15 cellular contexts compared by ENCODE assay signal in genomic region chr18:70182548-70182947, GRCh38. TPM values are rescaled to one million over a fixed set of nuclear protein-coding genes. Genes with fewer than 3 reads are reported as not detected.
A peak's percentile ranks its signal among the peaks of the same experiment; 100 is the strongest.
DNase-seq lines count a peak whose midpoint lies in the region; ATAC-seq and TF ChIP-seq lines count a peak whose summit lies in the region.
"Had no signal": no experiment of that assay in that cellular context is flagged by ENCODE, and none has a peak within 500 bp of the region (broad histone marks: within the 10 kb centered on the region; RNA-seq: fewer than 3 reads in every experiment).

No MANE protein-coding gene starts in this region.

- H3K9ac ChIP-seq in HCT116 (ENCODE audit: low read length) (peak overlapping the region; percentile 57; the same call in 1 of the 2 replicates), fibroblast of lung (ENCODE audit: insufficient read depth, low read length) (no peak overlapping the region)

- H3K4me2 ChIP-seq in HCT116 (ENCODE audit: low read length): peak overlapping the region; percentile 52; the same call in 1 of the 2 replicates
- peak overlapping the region; percentile 23 for H3K4me2 ChIP-seq in fibroblast of lung (ENCODE audit: extremely low read depth, insufficient read depth, low read length)

- peak overlapping the region; percentile 97; the same call in 1 of the 2 replicates for H3K27ac ChIP-seq in HCT116 (ENCODE audit: low read depth, low read length)
- H3K27ac ChIP-seq in Panc1 (ENCODE audit: low read length): peak overlapping the region; percentile 77; the same call in 1 of the 2 replicates
- peak overlapping the region; percentile 29 for H3K27ac ChIP-seq in fibroblast of lung (ENCODE audit: insufficient read depth, low read length)
- H3K27ac ChIP-seq in spleen: no peak overlapping the region

- peaks cover 0 to 13% of the 10 kb centered on the region in 2 experiments; a peak in 2 of 4 replicates for H3K36me3 ChIP-seq in HCT116 (ENCODE audit: control insufficient read depth in 1 of 2, insufficient read depth in 2 of 2, low read length in 2 of 2)
- H3K36me3 ChIP-seq in Panc1 (ENCODE audit: control insufficient read depth, insufficient read depth, low read length): peaks cover 4% of the 10 kb centered on the region; the same call in 1 of the 2 replicates
- no peaks in the 10 kb centered on the region for H3K36me3 ChIP-seq in fibroblast of lung (ENCODE audit: control insufficient read depth, insufficient read depth, low read length)
- H3K36me3 ChIP-seq in spleen: peaks cover 0 to 57% (median 23%) of the 10 kb centered on the region in 6 donors

- POLR2A ChIA-PET in HCT116 (lab: Charles Lee) (interaction anchor here (0.9 kb wide), 1 partner anchor 13 kb away, joined by 3 read pairs; no protein-coding TSS in a partner anchor), Panc1 (lab: Charles Lee) (no interaction called here), HEK293T (lab: Yijun Ruan, JAX) (no interaction called here)

- H2AFZ ChIP-seq in HCT116 (ENCODE audit: low read depth, low read length, poor library complexity, severe bottlenecking): no peak overlapping the region
- no peak overlapping the region for H2AFZ ChIP-seq in fibroblast of lung (ENCODE audit: low read length)

- H3K36me3 Mint-ChIP-seq in chondrocyte (ENCODE audit: low read depth): no peaks in the 10 kb centered on the region

- TF ChIP-seq POLR2A in HCT116 (IDR thresholded peaks at IDR 0.05; ENCODE audit: borderline replicate concordance, extremely low read depth, insufficient read depth, insufficient read length): no peak
- TF ChIP-seq POLR2A in spleen (IDR thresholded peaks at IDR 0.05): no peak

- H3K9me3 ChIP-seq in HCT116 (ENCODE audit: control insufficient read depth in 1 of 2, insufficient read depth in 1 of 2, low read depth in 1 of 2, low read length in 2 of 2) (no peaks in the 10 kb centered on the region), Panc1 (ENCODE audit: control insufficient read depth, insufficient read depth, low read depth, low read length) (no peaks in the 10 kb centered on the region), fibroblast of lung (ENCODE audit: control insufficient read depth, insufficient read depth, low read depth, low read length) (no peaks in the 10 kb centered on the region), spleen (no peaks in the 10 kb centered on the region)

- H3K4me1 ChIP-seq in HCT116 (ENCODE audit: control insufficient read depth in 1 of 2, insufficient read depth in 2 of 2, low read length in 2 of 2): peaks cover 53 to 64% of the 10 kb centered on the region in 2 experiments
- H3K4me1 ChIP-seq in Panc1 (ENCODE audit: control insufficient read depth, insufficient read depth, low read length): peaks cover 22% of the 10 kb centered on the region
- H3K4me1 ChIP-seq in fibroblast of lung (ENCODE audit: control insufficient read depth, extremely low read depth, insufficient read depth, low read length): peaks cover 11% of the 10 kb centered on the region
- H3K4me1 ChIP-seq in spleen: no peaks in the 10 kb centered on the region

- intact Hi-C loops in HCT116 (cut with micrococcal nuclease): loop anchor here (5.0 kb wide), 3 partner anchors 110 to 250 kb away; no protein-coding TSS in a partner anchor
- intact Hi-C loops in Panc1 (cut with micrococcal nuclease; ENCODE audit: unreplicated experiment): no loop called here
- intact Hi-C loops in spleen (cut with DNase I; ENCODE audit: low total_unique reads): no loop called here

- no peak for TF ChIP-seq RAD21 in HCT116 (IDR thresholded peaks at IDR 0.05; ENCODE audit: low read depth)

- no peak overlapping the region for H3K4me3 ChIP-seq in HCT116 (replicated peaks in 1 of 2; ENCODE audit: low read depth in 1 of 2, low read length in 2 of 2)
- H3K4me3 ChIP-seq in Panc1 (ENCODE audit: low read depth in 2 of 2, low read length in 2 of 2): no peak overlapping the region
- H3K4me3 ChIP-seq in fibroblast of lung (replicated peaks in 1 of 4; ENCODE audit: control extremely low read depth in 1 of 4, insufficient read depth in 1 of 4, low read depth in 3 of 4, low read length in 4 of 4): no peak overlapping the region
- H3K4me3 ChIP-seq in spleen: no peak overlapping the region

- peaks cover 73% of the 10 kb centered on the region for H3K79me2 ChIP-seq in HCT116 (ENCODE audit: insufficient read depth, low read length)
- H3K79me2 ChIP-seq in fibroblast of lung (ENCODE audit: control insufficient read depth, insufficient read depth, low read length): peaks cover 3% of the 10 kb centered on the region

- H3K9me2 ChIP-seq in HCT116 (ENCODE audit: insufficient read depth): no peaks in the 10 kb centered on the region

- TF ChIP-seq CTCF in HCT116 (IDR thresholded peaks at IDR 0.05 in 2 of 3, conservative IDR thresholded peaks at IDR 0.05 in 1 of 3; ENCODE audit: borderline replicate concordance in 1 of 3, insufficient read depth in 1 of 3, low read depth in 2 of 3, low read length in 2 of 3) (no peak), Panc1 (IDR thresholded peaks at IDR 0.05) (no peak), fibroblast of lung (conservative IDR thresholded peaks at IDR 0.05 in 1 of 2, IDR thresholded peaks at IDR 0.05 in 1 of 2; ENCODE audit: low read depth in 1 of 2, low read length in 2 of 2) (no peak), chondrocyte (IDR thresholded peaks at IDR 0.05) (no peak), spleen (IDR thresholded peaks at IDR 0.05 in 8 of 11, conservative IDR thresholded peaks at IDR 0.05 in 3 of 11) (no peak)

- in situ Hi-C loops in Panc1 (cut with HindIII; ENCODE audit: low pct_unique_long_range_greater_than_20kb, low sequenced_read_pairs): no loop called here

- RAD21 ChIA-PET in HCT116 (lab: Charles Lee; ENCODE audit: low non-redundant PET in 1 of 2, low total read pairs in 2 of 2, uncharacterized antibody in 2 of 2, unreplicated experiment in 2 of 2): no interaction called here

- no peaks in the 10 kb centered on the region for H4K20me1 ChIP-seq in HCT116 (ENCODE audit: insufficient read depth)
- H4K20me1 ChIP-seq in fibroblast of lung (ENCODE audit: control insufficient read depth, extremely low read depth, insufficient read depth, low read length): no peaks in the 10 kb centered on the region

- ATAC-seq in HCT116 (no peak), Panc1 (no peak), GM21447 (IDR thresholded peaks at IDR 0.05; ENCODE audit: unreplicated experiment) (no peak)
- ATAC-seq: PC-3 had no signal

- no peaks in the 10 kb centered on the region for H3K27me3 ChIP-seq in HCT116 (ENCODE audit: insufficient read depth, low read length)
- no peaks in the 10 kb centered on the region for H3K27me3 ChIP-seq in Panc1 (ENCODE audit: control insufficient read depth, insufficient read depth, low read length)
- no peaks in the 10 kb centered on the region for H3K27me3 ChIP-seq in fibroblast of lung (ENCODE audit: control insufficient read depth, insufficient read depth, low read length)
- H3K27me3 ChIP-seq in spleen (replicated peaks in 1 of 7): no peaks in the 10 kb centered on the region

- no peak overlapping the region for H3K4me3 Mint-ChIP-seq in chondrocyte (ENCODE audit: unreplicated experiment)
- H3K4me3 Mint-ChIP-seq: CD4-positive, alpha-beta memory T cell had no signal

- peaks cover 16% of the 10 kb centered on the region for H3K4me1 Mint-ChIP-seq in chondrocyte (ENCODE audit: low read depth)

- CTCF ChIA-PET in HCT116 (lab: Charles Lee) (no interaction called here), Panc1 (lab: Charles Lee) (no interaction called here), HEK293T (lab: Yijun Ruan, JAX) (no interaction called here)

- no peaks in the 10 kb centered on the region for H3K27me3 Mint-ChIP-seq in chondrocyte (ENCODE audit: low read depth)
- H3K27me3 Mint-ChIP-seq: CD4-positive, alpha-beta memory T cell had no signal

- H3K9me3 Mint-ChIP-seq in chondrocyte (ENCODE audit: low read depth): no peaks in the 10 kb centered on the region
- H3K9me3 Mint-ChIP-seq: CD4-positive, alpha-beta memory T cell had no signal

- no peak overlapping the region for H3K27ac Mint-ChIP-seq in chondrocyte (ENCODE audit: unreplicated experiment)

- DNase-seq in HCT116 (ENCODE audit: low read depth, low spot score) (no peak), Panc1 (ENCODE audit: low read depth, low spot score) (no peak), fibroblast of lung (ENCODE audit: low read depth in 2 of 2) (no peak), chondrocyte (ENCODE audit: low spot score) (no peak), spleen (no peak), HEK293T (ENCODE audit: extremely low spot score) (no peak)
- DNase-seq: Calu3; CD4-positive, alpha-beta memory T cell; DMS53; NCI-H1436; NCI-H2081; NCI-H510A; NCI-H82; PC-3 had no signal

- no TSS peak for BruUV-seq in HCT116 (replicated peaks; lab: Mats Ljungman, UMichigan)
- no TSS peak for BruUV-seq in Panc1 (replicated peaks; lab: Mats Ljungman, UMichigan)

TF ChIP-seq in HCT116, 20 proteins besides CTCF, POLR2A, EP300 and RAD21:
- no peak for TF ChIP-seq EGR1 (IDR thresholded peaks at IDR 0.05; ENCODE audit: low read depth)

TF ChIP-seq in HEK293T, 16 proteins besides CTCF, POLR2A, EP300 and RAD21 (continues in another document):
- TF ChIP-seq TARDBP (IDR thresholded peaks at IDR 0.05) (no peak), L3MBTL2 (conservative IDR thresholded peaks at IDR 0.05) (no peak), FOXM1 (IDR thresholded peaks at IDR 0.05; ENCODE audit: borderline replicate concordance) (no peak), BHLHE40 (IDR thresholded peaks at IDR 0.05; ENCODE audit: borderline replicate concordance) (no peak), ZNF384 (IDR thresholded peaks at IDR 0.05) (no peak), LEF1 (IDR thresholded peaks at IDR 0.05; ENCODE audit: borderline replicate concordance) (no peak), PKNOX1 (IDR thresholded peaks at IDR 0.05) (no peak), SUZ12 (IDR thresholded peaks at IDR 0.05) (no peak), ARNT (IDR thresholded peaks at IDR 0.05) (no peak), SP1 (IDR thresholded peaks at IDR 0.05) (no peak)

RNA-seq across cellular contexts. Expression of gene RTTN, which starts 22.9 kb away (rescaled TPM):
- 41.2 TPM for total RNA-seq in HCT116 (2021; ENCODE audit: unreplicated experiment)
- 10.7 and 14.0 TPM in 2 replicates for polyA plus RNA-seq in HCT116 (2012)
- total RNA-seq in Panc1 (2021; ENCODE audit: unreplicated experiment): 16.9 TPM
- 3.6 TPM for polyA plus RNA-seq in Panc1 (2012; ENCODE audit: insufficient read length)
- total RNA-seq in fibroblast of lung: 12.8 and 19.0 TPM in 2 replicates
- polyA plus RNA-seq in fibroblast of lung: 5.4 and 7.6 TPM in 2 replicates
- polyA plus RNA-seq in fibroblast of lung (2012): 3.6 and 5.6 TPM in 2 replicates
- 13.6 and 23.2 TPM in 2 replicates for polyA minus RNA-seq in fibroblast of lung (ENCODE audit: low replicate concordance)
- total RNA-seq in chondrocyte: 4.8 to 14.4 TPM (median 6.6 TPM) in 3 replicates
- total RNA-seq in spleen: 10 to 100 TPM; 14.6 to 32.3 (median 26.4) TPM
- 1 to 10 TPM; 4.0 to 4.9 (median 4.2) TPM for polyA plus RNA-seq in spleen

Comparison
In these comparisons a context has a peak if more than half of its experiments do, and no peak if none do; other contexts are left out.
1. H3K27ac ChIP-seq: peak in HCT116 (single experiment), Panc1 (single experiment) and fibroblast of lung (single experiment); none in spleen (0 of 8).